ENCODE assay signal across 8 cellular contexts in genomic region chr4:102501635-102502382, GRCh38. TPM values are rescaled to one million over a fixed set of nuclear protein-coding genes. Genes with fewer than 3 reads are reported as not detected.
A peak's percentile ranks its signal among the peaks of the same experiment; 100 is the strongest.
DNase-seq lines count a peak whose midpoint lies in the region; ATAC-seq and TF ChIP-seq lines count a peak whose summit lies in the region.

No MANE protein-coding gene starts in this region.

- peaks cover 19% of the 10 kb centered on the region for H3K4me1 ChIP-seq in mammary epithelial cell (ENCODE audit: insufficient read depth, low read length)
- peaks cover 23 to 58% (median 54%) of the 10 kb centered on the region in 6 donors for H3K4me1 ChIP-seq in spleen

- TF ChIP-seq CTCF in VCaP (conservative IDR thresholded peaks at IDR 0.05) (peak; percentile 3; the same call in 1 of the 2 replicates), mammary epithelial cell (conservative IDR thresholded peaks at IDR 0.05 in 1 of 2, IDR thresholded peaks at IDR 0.05 in 1 of 2; ENCODE audit: extremely low read depth in 1 of 2, insufficient read depth in 1 of 2, low read depth in 1 of 2, low read length in 2 of 2) (no peak), spleen (IDR thresholded peaks at IDR 0.05 in 8 of 11, conservative IDR thresholded peaks at IDR 0.05 in 3 of 11) (peak in 2 of 11 experiments; percentile 13 to 17)

- H3K4me3 ChIP-seq in mammary epithelial cell (replicated peaks in 1 of 3; ENCODE audit: insufficient read depth in 1 of 3, low read depth in 2 of 3, low read length in 3 of 3) (peak overlapping the region; percentile 69 to 86 (median 81)), spleen (peak overlapping the region; percentile 71 to 92 (median 88))

- peak overlapping the region; percentile 89 to 96 (median 91) for H3K4me3 Mint-ChIP-seq in immature natural killer cell

- H3K9ac ChIP-seq in mammary epithelial cell (ENCODE audit: insufficient read depth, low read length), result peak overlapping the region; percentile 98

- H3K4me1 Mint-ChIP-seq in immature natural killer cell, result peaks cover 36 to 48% of the 10 kb centered on the region in 2 donors

- H3K27ac Mint-ChIP-seq in immature natural killer cell, result peak overlapping the region; percentile 93 to 96 (median 94)

- H3K27me3 Mint-ChIP-seq in immature natural killer cell (ENCODE audit: low read depth in 3 of 3), result peaks cover 16 to 32% (median 18%) of the 10 kb centered on the region in 3 donors

- under 1% methylated on average over 20 of the region's 63 CpGs for WGBS in mammary epithelial cell (ENCODE audit: low coverage, missing lambda C conversion rate)
- WGBS in spleen, 5 donors, result 0 to 2% (median 0%) methylated on average over 37 to 62 of the region's 63 CpGs

- ATAC-seq in HG02852 (IDR thresholded peaks at IDR 0.05; ENCODE audit: unreplicated experiment), result peak; percentile 50

- H3K79me2 ChIP-seq in mammary epithelial cell (ENCODE audit: insufficient read depth, low read length), result peaks cover 51% of the 10 kb centered on the region

- H3K9me3 Mint-ChIP-seq in immature natural killer cell, result peaks cover 0 to 1% (median 0%) of the 10 kb centered on the region in 6 donors

- H2AFZ ChIP-seq in mammary epithelial cell (ENCODE audit: low read depth, low read length), result peak overlapping the region; percentile 70

- dilution Hi-C loops in mammary epithelial cell (cut with HindIII; ENCODE audit: low sequenced_read_pairs), result no loop called here

- DNase-seq in NCI-H1417 (lab: John Stamatoyannopoulos, UW) (peak; percentile 67 to 93 (median 91)), NCI-H1417 treated with DMSO at 0.1 percent for 48 hours (lab: John Stamatoyannopoulos, UW) (no peak), NCI-H1694 treated with DMSO at 0.1 percent for 48 hours (lab: John Stamatoyannopoulos, UW) (peak; percentile 15), mammary epithelial cell (peak; percentile 77), immature natural killer cell (peak; percentile 68 to 72 (median 69)), spleen (peak; percentile 94)

- no peaks in the 10 kb centered on the region for H3K9me3 ChIP-seq in mammary epithelial cell (replicated peaks; ENCODE audit: insufficient read depth, low read length)
- no peaks in the 10 kb centered on the region for H3K9me3 ChIP-seq in spleen

- no peaks in the 10 kb centered on the region for H3K36me3 Mint-ChIP-seq in immature natural killer cell

- no peaks in the 10 kb centered on the region for H3K27me3 ChIP-seq in mammary epithelial cell (ENCODE audit: insufficient read depth, low read length)
- no peaks in the 10 kb centered on the region for H3K27me3 ChIP-seq in spleen (replicated peaks in 1 of 7)

- peak in 1 of 3 donors; percentile 7 for TF ChIP-seq POLR2A in spleen (IDR thresholded peaks at IDR 0.05)

- CTCF ChIA-PET in mammary epithelial cell (lab: Charles Lee; ENCODE audit: low non-redundant PET), result no interaction called here

- peak overlapping the region; percentile 73 for H3K4me2 ChIP-seq in mammary epithelial cell (ENCODE audit: insufficient read depth, low read depth, low read length)

- peaks cover 2% of the 10 kb centered on the region for H4K20me1 ChIP-seq in mammary epithelial cell (ENCODE audit: insufficient read depth, low read length)

- H3K36me3 ChIP-seq in mammary epithelial cell (ENCODE audit: insufficient read depth, low read length), result no peaks in the 10 kb centered on the region
- H3K36me3 ChIP-seq in spleen, result no peaks in the 10 kb centered on the region

- H3K27ac ChIP-seq in VCaP (peak overlapping the region; percentile 99), mammary epithelial cell (ENCODE audit: insufficient read depth, low read depth, low read length) (peak overlapping the region; percentile 91), spleen (peak overlapping the region; percentile 86 to 99 (median 98))

- no TSS peak for BruUV-seq in mammary epithelial cell (replicated peaks; lab: Mats Ljungman, UMichigan)

- in situ Hi-C loops in mammary epithelial cell (cut with MboI; ENCODE audit: low sequenced_read_pairs in 2 of 2), result no loop called here

- intact Hi-C loops in mammary epithelial cell (cut with micrococcal nuclease) (loop anchor here (2.0 to 10.0 kb wide), 6 partner anchors 17 to 325 kb away; partner anchors contain the start of gene UBE2D3), spleen (cut with DNase I; ENCODE audit: low total_unique reads) (loop anchor here (10.0 kb wide), 1 partner anchor 53 kb away; no protein-coding TSS in a partner anchor)

RNA-seq across cellular contexts. Expression of gene NFKB1, which starts 0.7 kb away (rescaled TPM):
- total RNA-seq in mammary epithelial cell (10 to 100 TPM; 23.5 to 52.9 TPM), spleen (10 to 100 TPM; 52.6 to 94.4 (median 60.1) TPM)
- polyA plus RNA-seq in mammary epithelial cell (25.5 TPM), immature natural killer cell (10 to 100 TPM in 1 of 3 donors, 1 to 10 TPM in 2; 9.4 to 16.0 (median 9.4) TPM), spleen (10 to 100 TPM; 15.9 to 20.6 (median 16.0) TPM)
- polyA minus RNA-seq in mammary epithelial cell, result 40.6 TPM
